Comparison of ENCODE assay signal across 13 cellular contexts in the genomic region with DNA sequence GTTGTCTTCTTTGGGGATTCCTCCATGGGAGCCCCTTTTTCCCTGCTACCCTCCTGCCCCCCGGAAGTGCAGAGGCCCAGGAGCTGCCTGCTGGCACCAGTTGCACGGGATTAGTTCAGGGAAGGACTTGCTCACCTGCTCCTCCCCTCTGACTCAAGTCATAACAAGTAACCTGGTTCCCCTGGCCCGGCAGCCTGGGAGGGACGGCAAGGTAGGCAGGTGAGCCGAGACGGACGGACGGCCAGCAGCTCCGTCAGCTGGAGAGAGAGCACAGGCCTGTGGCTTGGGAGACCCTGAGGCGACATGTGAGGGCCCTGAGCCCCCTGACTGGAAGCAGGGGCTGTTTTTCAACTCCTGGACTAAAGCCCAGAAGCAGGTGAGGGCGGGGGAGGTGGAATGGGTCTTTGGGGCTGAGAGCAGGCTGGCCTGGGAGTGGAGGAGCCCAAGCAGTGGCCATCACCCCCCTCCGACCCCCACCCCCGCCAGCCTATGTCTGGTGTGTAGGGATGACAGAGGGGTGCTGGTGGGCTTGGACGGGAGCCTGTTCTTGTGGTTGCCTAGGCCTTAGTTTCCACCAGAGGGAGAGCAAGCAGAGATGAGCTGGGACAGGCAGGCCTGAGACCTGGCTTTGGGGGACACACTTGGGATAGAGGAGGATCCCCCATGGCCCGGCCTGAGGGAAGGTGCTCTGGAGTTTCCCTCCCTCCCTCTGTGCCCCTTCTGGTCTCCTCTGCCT. TPM values are rescaled to one million over a fixed set of nuclear protein-coding genes. Genes with fewer than 3 reads are reported as not detected.
DNase-seq lines count a peak whose midpoint lies in the region; ATAC-seq, FAIRE-seq and TF ChIP-seq lines count a peak whose summit lies in the region.
"Had no signal": no experiment of that assay in that cellular context is flagged by ENCODE, and none has a peak within 500 bp of the region (broad histone marks: within the 10 kb centered on the region; RNA-seq: fewer than 3 reads in every experiment).

A gene with protein sequence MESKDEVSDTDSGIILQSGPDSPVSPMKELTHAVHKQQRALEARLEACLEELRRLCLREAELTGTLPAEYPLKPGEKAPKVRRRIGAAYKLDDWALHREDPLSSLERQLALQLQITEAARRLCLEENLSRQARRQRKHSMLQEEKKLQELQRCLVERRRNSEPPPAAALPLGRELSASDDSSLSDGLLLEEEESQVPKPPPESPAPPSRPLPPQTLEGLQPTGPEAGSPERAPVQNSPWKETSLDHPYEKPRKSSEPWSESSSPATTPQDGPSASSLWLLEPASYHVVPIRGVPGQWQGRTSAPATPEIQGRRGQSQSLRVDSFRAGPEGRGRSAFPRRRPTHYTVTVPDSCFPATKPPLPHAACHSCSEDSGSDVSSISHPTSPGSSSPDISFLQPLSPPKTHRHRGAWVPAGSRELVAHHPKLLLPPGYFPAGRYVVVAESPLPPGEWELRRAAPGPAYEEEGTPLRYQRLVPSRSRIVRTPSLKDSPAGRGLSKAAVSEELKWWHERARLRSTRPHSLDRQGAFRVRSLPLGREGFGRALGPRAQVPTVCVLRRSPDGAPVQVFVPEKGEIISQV (plus strand): TSS at position 189 of the 736 bp plus-strand sequence. CDS start 3,501 bp downstream, outside the sequence.

- peaks cover 19% of the 10 kb centered on the region for H3K27me3 Mint-ChIP-seq in activated T-helper 17 cell treated with anti-CD3 and anti-CD28 coated beads, Interleukin-2, amount 50 U/mL, for 72 hours

- peaks cover 6% of the 10 kb centered on the region for H3K4me1 Mint-ChIP-seq in activated T-helper 17 cell treated with anti-CD3 and anti-CD28 coated beads, Interleukin-2, amount 50 U/mL, for 72 hours

- H3K9me3 ChIP-seq in DND-41 (ENCODE audit: insufficient read depth, low read length, severe bottlenecking) (no peaks in the 10 kb centered on the region), OCI-LY3 (ENCODE audit: insufficient read depth, low read length) (no peaks in the 10 kb centered on the region), pancreas (no peaks in the 10 kb centered on the region)
- H3K9me3 ChIP-seq: BE2C had no signal

- H3K27me3 ChIP-seq in DND-41 (ENCODE audit: insufficient read depth, low read length, poor library complexity) (no peaks in the 10 kb centered on the region), OCI-LY3 (ENCODE audit: low read depth, low read length) (peaks cover 82% of the 10 kb centered on the region), foreskin keratinocyte (no peaks in the 10 kb centered on the region), pancreas (no peaks in the 10 kb centered on the region)

- H4K20me1 ChIP-seq in DND-41 (ENCODE audit: insufficient read depth, low read length) (no peaks in the 10 kb centered on the region), OCI-LY3 (ENCODE audit: insufficient read depth, low read length) (peaks cover 4% of the 10 kb centered on the region; the same call in 1 of the 2 replicates)

- no peak within 1 kb of the TSS for H3K4me3 Mint-ChIP-seq in activated T-helper 17 cell treated with anti-CD3 and anti-CD28 coated beads, Interleukin-2, amount 50 U/mL, for 72 hours
- H3K4me3 Mint-ChIP-seq: activated CD4-positive, alpha-beta T cell treated with anti-CD3 and anti-CD28 coated beads for 36 hours; activated naive CD4-positive, alpha-beta T cell treated with anti-CD3 and anti-CD28 coated beads, Interleukin-2, amount 50 U/mL, for 24 hours had no signal

- DNase-seq in DND-41 = no peak
- peak; percentile 67 to 81 for DNase-seq in foreskin keratinocyte
- DNase-seq in pancreas = peak; percentile 69 to 89 (median 81)
- no peak for DNase-seq in SKM-1 treated with dmso at 0.1 percent for 144 hours (lab: John Stamatoyannopoulos, UW; ENCODE audit: unreplicated experiment)
- DNase-seq: activated CD4-positive, alpha-beta T cell treated with anti-CD3 and anti-CD28 coated beads for 36 hours; BE2C; effector memory CD4-positive, alpha-beta T cell; NCI-H1417 had no signal

- H3K4me2 ChIP-seq in DND-41 (ENCODE audit: insufficient read depth, low read length) (no peak within 1 kb of the TSS), OCI-LY3 (ENCODE audit: low read length) (peak within 1 kb of the TSS; percentile 77)

- H3K27ac Mint-ChIP-seq in activated T-helper 17 cell treated with anti-CD3 and anti-CD28 coated beads, Interleukin-2, amount 50 U/mL, for 72 hours = no peak within 1 kb of the TSS
- H3K27ac Mint-ChIP-seq: activated CD4-positive, alpha-beta T cell treated with anti-CD3 and anti-CD28 coated beads for 36 hours; activated naive CD4-positive, alpha-beta T cell treated with anti-CD3 and anti-CD28 coated beads, Interleukin-2, amount 50 U/mL, for 24 hours had no signal

- H3K9me3 Mint-ChIP-seq in activated T-helper 17 cell treated with anti-CD3 and anti-CD28 coated beads, Interleukin-2, amount 50 U/mL, for 72 hours = no peaks in the 10 kb centered on the region
- H3K9me3 Mint-ChIP-seq: activated naive CD4-positive, alpha-beta T cell treated with anti-CD3 and anti-CD28 coated beads, Interleukin-2, amount 50 U/mL, for 24 hours had no signal

- H2AFZ ChIP-seq in DND-41 (ENCODE audit: low read depth, low read length) (no peak within 1 kb of the TSS), OCI-LY3 (ENCODE audit: low read depth, low read length) (no peak within 1 kb of the TSS)

- no peaks in the 10 kb centered on the region for H3K36me3 ChIP-seq in DND-41 (ENCODE audit: insufficient read depth, low read length)
- no peaks in the 10 kb centered on the region for H3K36me3 ChIP-seq in OCI-LY3 (replicated peaks; ENCODE audit: low read depth, low read length)
- H3K36me3 ChIP-seq in pancreas = peaks cover 0 to 7% (median 0%) of the 10 kb centered on the region in 3 donors
- H3K36me3 ChIP-seq: BE2C had no signal

- TF ChIP-seq CTCF in DND-41 (IDR thresholded peaks at IDR 0.05; ENCODE audit: borderline replicate concordance, extremely low read depth, low read length, poor library complexity, severe bottlenecking) (no peak), OCI-LY3 (IDR thresholded peaks at IDR 0.05; ENCODE audit: low read depth, low read length) (peak; percentile 28; the same call in 1 of the 2 replicates), foreskin keratinocyte (conservative IDR thresholded peaks at IDR 0.05) (peak; percentile 48), pancreas (IDR thresholded peaks at IDR 0.05) (no peak)

- H3K36me3 Mint-ChIP-seq in activated T-helper 17 cell treated with anti-CD3 and anti-CD28 coated beads, Interleukin-2, amount 50 U/mL, for 72 hours (ENCODE audit: low read depth) = no peaks in the 10 kb centered on the region
- H3K36me3 Mint-ChIP-seq: activated naive CD4-positive, alpha-beta T cell treated with anti-CD3 and anti-CD28 coated beads, Interleukin-2, amount 50 U/mL, for 24 hours had no signal

- intact Hi-C loops in pancreas (cut with DNase I) = loop anchor here in 1 of 3 donors (10.0 kb wide), 1 partner anchor 150 kb away; no protein-coding TSS in a partner anchor

- H3K27ac ChIP-seq in DND-41 (ENCODE audit: low read length) (no peak within 1 kb of the TSS), OCI-LY3 (ENCODE audit: low read length) (no peak within 1 kb of the TSS), foreskin keratinocyte (peak within 1 kb of the TSS; percentile 69), pancreas (peak within 1 kb of the TSS; percentile 60 to 90 (median 88))

- ATAC-seq in DND-41 (ENCODE audit: insufficient read depth, low read depth) (0 out of 3 replicates have a peak, but pooled peaks have one; percentile 27), foreskin keratinocyte (peak; percentile 68), pancreas (peak; percentile 47 to 67 (median 54)), GM18861 (IDR thresholded peaks at IDR 0.05; ENCODE audit: unreplicated experiment) (no peak), HG03520 (IDR thresholded peaks at IDR 0.05; ENCODE audit: unreplicated experiment) (no peak)
- ATAC-seq in activated T-helper 17 cell treated with anti-CD3 and anti-CD28 coated beads, Interleukin-2, amount 50 U/mL, for 72 hours (replicated peaks) = no peak
- ATAC-seq: activated CD4-positive, alpha-beta T cell treated with anti-CD3 and anti-CD28 coated beads for 36 hours had no signal

- H3K79me2 ChIP-seq in DND-41 (ENCODE audit: insufficient read depth, low read length) (no peaks in the 10 kb centered on the region), OCI-LY3 (ENCODE audit: low read length) (no peaks in the 10 kb centered on the region)

- H3K4me3 ChIP-seq in DND-41 (ENCODE audit: low read depth in 1 of 2, low read length in 2 of 2) = no peak within 1 kb of the TSS
- peak within 1 kb of the TSS; percentile 56 for H3K4me3 ChIP-seq in OCI-LY3 (ENCODE audit: low read length)
- H3K4me3 ChIP-seq in pancreas = peak within 1 kb of the TSS in 3 of 4 donors; percentile 15 to 58 (median 46)

- H3K9ac ChIP-seq in DND-41 (ENCODE audit: low read depth, low read length) (no peak within 1 kb of the TSS), OCI-LY3 (ENCODE audit: low read length) (no peak within 1 kb of the TSS; the same call in 1 of the 2 replicates)

- no peaks in the 10 kb centered on the region for H3K4me1 ChIP-seq in DND-41 (ENCODE audit: insufficient read depth, low read length)
- peaks cover 25% of the 10 kb centered on the region for H3K4me1 ChIP-seq in OCI-LY3 (ENCODE audit: low read length)
- peaks cover 23% of the 10 kb centered on the region for H3K4me1 ChIP-seq in foreskin keratinocyte
- peaks cover 0 to 4% (median 4%) of the 10 kb centered on the region in 3 donors for H3K4me1 ChIP-seq in pancreas
- H3K4me1 ChIP-seq: BE2C had no signal

- WGBS in pancreas, 2 donors = 28 to 69% methylated on average over 15 of the region's 15 CpGs

- no peak for FAIRE-seq in pancreas (lab: Jason Lieb, UNC)

RNA-seq across cellular contexts. Expression of the gene that starts here (rescaled TPM):
- 21.3 and 41.7 TPM in 2 replicates for total RNA-seq in foreskin keratinocyte
- 17.5 and 30.4 TPM in 2 replicates for polyA plus RNA-seq in foreskin keratinocyte
- 10 to 100 TPM in 4 of 6 donors, 1 to 10 TPM in 2; 5.0 to 26.6 (median 12.9) TPM for total RNA-seq in pancreas
- polyA plus RNA-seq in pancreas = 10 to 100 TPM; 13.1 to 17.8 TPM
- under 1 TPM; 0.13 to 0.19 TPM for total RNA-seq in activated T-helper 17 cell treated with anti-CD3 and anti-CD28 coated beads, Interleukin-2, amount 50 U/mL, for 72 hours
- total RNA-seq: activated CD4-positive, alpha-beta T cell treated with anti-CD3 and anti-CD28 coated beads for 36 hours had no signal

Comparison
In these comparisons a context has a peak if more than half of its experiments do, and no peak if none do; other contexts are left out.
1. RNA of the gene that starts here (total RNA-seq): 21.3 to 41.7 TPM in foreskin keratinocyte and 5.0 to 26.6 TPM in pancreas; 0.13 to 0.19 TPM in activated T-helper 17 cell treated with anti-CD3 and anti-CD28 coated beads, Interleukin-2, amount 50 U/mL, for 72 hours; every median in the first group is over 4 times any median in the second.
2. ATAC-seq: peak in DND-41 (single experiment), foreskin keratinocyte (single experiment) and pancreas (4 of 4); none in GM18861 (single experiment), HG03520 (single experiment) and activated T-helper 17 cell treated with anti-CD3 and anti-CD28 coated beads, Interleukin-2, amount 50 U/mL, for 72 hours (single experiment).
3. DNase-seq: peak in foreskin keratinocyte (2 of 2) and pancreas (6 of 6); none in DND-41 (single experiment) and SKM-1 treated with dmso at 0.1 percent for 144 hours (single experiment).
4. H3K27ac ChIP-seq: peak in foreskin keratinocyte (single experiment) and pancreas (4 of 4); none in DND-41 (single experiment) and OCI-LY3 (single experiment).
5. H3K4me3 ChIP-seq: peak in OCI-LY3 (single experiment) and pancreas (3 of 4); none in DND-41 (0 of 2).
6. CTCF ChIP-seq: peak in OCI-LY3 (single experiment) and foreskin keratinocyte (single experiment); none in DND-41 (single experiment) and pancreas (0 of 4).